ENCODE assay signal across 21 cellular contexts in genomic region chr4:1998296-1998695, GRCh38. TPM values are rescaled to one million over a fixed set of nuclear protein-coding genes. Genes with fewer than 3 reads are reported as not detected.
DNase-seq lines count a peak whose midpoint lies in the region; ATAC-seq and TF ChIP-seq lines count a peak whose summit lies in the region.
"Had no signal": no experiment of that assay in that cellular context is flagged by ENCODE, and none has a peak within 500 bp of the region (broad histone marks: within the 10 kb centered on the region; RNA-seq: fewer than 3 reads in every experiment).

No MANE protein-coding gene starts in this region.

- H3K9me3 Mint-ChIP-seq in endodermal cell = peaks cover 34% of the 10 kb centered on the region
- peaks cover 47% of the 10 kb centered on the region for H3K9me3 Mint-ChIP-seq in activated T-cell treated with anti-CD3 and anti-CD28 coated beads, Interleukin-2, amount 50 U/mL, for 24 hours
- H3K9me3 Mint-ChIP-seq in CD14-positive monocyte = peaks cover 23 to 43% (median 33%) of the 10 kb centered on the region in 7 donors

- H3K4me3 Mint-ChIP-seq in endodermal cell (no peak overlapping the region), CD14-positive monocyte (no peak overlapping the region)
- no peak overlapping the region for H3K4me3 Mint-ChIP-seq in activated T-cell treated with anti-CD3 and anti-CD28 coated beads, Interleukin-2, amount 50 U/mL, for 24 hours
- H3K4me3 Mint-ChIP-seq: IgD-negative memory B cell; stimulated activated naive B cell treated with anti-CD40 and anti-IgM and Interleukin-4, amounts not matched to agents 10 μg/mL and 1 μg/mL and 100 μg/mL, for 72 hours; T-helper 2 cell treated with Interferon-gamma antibody and Interleukin-4, amounts not matched to agents 5 μg/mL and 100 μg/mL, for 36 hours had no signal

- no peaks in the 10 kb centered on the region for H3K27me3 ChIP-seq in endodermal cell (ENCODE audit: control insufficient read depth, insufficient read depth, low read length, poor library complexity, severe bottlenecking)
- H3K27me3 ChIP-seq: tibial artery had no signal

- ATAC-seq in left colon (peak; percentile 68), GM18519 (IDR thresholded peaks at IDR 0.05; ENCODE audit: low FRiP score, unreplicated experiment) (no peak)
- ATAC-seq: activated CD4-positive, CD25-positive, alpha-beta regulatory T cell treated with anti-CD3 and anti-CD28 coated beads, Interleukin-2, amount 50 U/mL, for 24 hours; stimulated activated naive B cell treated with anti-CD40 and anti-IgM and Interleukin-4, amounts not matched to agents 10 μg/mL and 1 μg/mL and 100 μg/mL, for 72 hours had no signal

- peak overlapping the region; percentile 72 for H3K27ac ChIP-seq in C4-2B
- no peak overlapping the region for H3K27ac ChIP-seq in endodermal cell (ENCODE audit: low read depth, low read length)
- H3K27ac ChIP-seq: tibial artery had no signal

- intact Hi-C loops in left colon (cut with DNase I, micrococcal nuclease) = no loop called here
- intact Hi-C loops in CD14-positive monocyte (cut with micrococcal nuclease) = no loop called here

- H3K4me1 ChIP-seq in endodermal cell (ENCODE audit: control insufficient read depth, insufficient read depth, low read length) = no peaks in the 10 kb centered on the region
- H3K4me1 ChIP-seq: HAP-1, tibial artery had no signal

- H3K27me3 Mint-ChIP-seq in endodermal cell (ENCODE audit: insufficient read depth) (no peaks in the 10 kb centered on the region), CD14-positive monocyte (ENCODE audit: low read depth in 3 of 3) (peaks cover 0 to 1% (median 0%) of the 10 kb centered on the region in 3 donors)
- H3K27me3 Mint-ChIP-seq in activated T-cell treated with anti-CD3 and anti-CD28 coated beads, Interleukin-2, amount 50 U/mL, for 24 hours = no peaks in the 10 kb centered on the region
- H3K27me3 Mint-ChIP-seq: IgD-negative memory B cell; stimulated activated naive B cell treated with anti-CD40 and anti-IgM and Interleukin-4, amounts not matched to agents 10 μg/mL and 1 μg/mL and 100 μg/mL, for 72 hours had no signal

- DNase-seq in MV-4-11 (lab: John Stamatoyannopoulos, UW) = peak; percentile 4
- DNase-seq in endodermal cell = no peak
- no peak for DNase-seq in left colon
- no peak for DNase-seq in activated T-cell treated with anti-CD3 and anti-CD28 coated beads, Interleukin-2, amount 50 U/mL, for 24 hours
- no peak for DNase-seq in CD14-positive monocyte (ENCODE audit: low spot score)
- no peak for DNase-seq in GM19240 (ENCODE audit: insufficient read length, low spot score)
- DNase-seq: cerebellar nuclear complex; effector memory CD4-positive, alpha-beta T cell; hypothalamus; NCI-H2029 treated with DMSO at 0.1 percent for 48 hours; NCI-H524 treated with DMSO at 0.1 percent for 48 hours; retina; stimulated activated naive B cell treated with anti-CD40 and anti-IgM and Interleukin-4, amounts not matched to agents 10 μg/mL and 1 μg/mL and 100 μg/mL, for 72 hours; tibial artery had no signal

- H3K36me3 ChIP-seq in endodermal cell (ENCODE audit: control insufficient read depth, insufficient read depth, low read length) = peaks cover 26% of the 10 kb centered on the region

- H3K4me3 ChIP-seq in endodermal cell (ENCODE audit: low read length) = no peak overlapping the region
- H3K4me3 ChIP-seq: HAP-1, tibial artery had no signal

- H3K4me1 Mint-ChIP-seq in endodermal cell (peaks cover 11% of the 10 kb centered on the region), CD14-positive monocyte (peaks cover 7% of the 10 kb centered on the region)
- peaks cover 61% of the 10 kb centered on the region for H3K4me1 Mint-ChIP-seq in activated T-cell treated with anti-CD3 and anti-CD28 coated beads, Interleukin-2, amount 50 U/mL, for 24 hours (ENCODE audit: low read depth)

- H3K9ac ChIP-seq in endodermal cell (ENCODE audit: extremely low read depth, low read length, poor library complexity, severe bottlenecking) = no peak overlapping the region

- peaks cover 75% of the 10 kb centered on the region for H3K36me3 Mint-ChIP-seq in endodermal cell (ENCODE audit: low read depth)
- H3K36me3 Mint-ChIP-seq in activated T-cell treated with anti-CD3 and anti-CD28 coated beads, Interleukin-2, amount 50 U/mL, for 24 hours (ENCODE audit: low read depth) = peaks cover 89% of the 10 kb centered on the region
- H3K36me3 Mint-ChIP-seq in CD14-positive monocyte = peaks cover 56 to 76% of the 10 kb centered on the region in 2 donors

- H3K27ac Mint-ChIP-seq in endodermal cell = peak overlapping the region; percentile 42
- no peak overlapping the region for H3K27ac Mint-ChIP-seq in activated T-cell treated with anti-CD3 and anti-CD28 coated beads, Interleukin-2, amount 50 U/mL, for 24 hours
- no peak overlapping the region for H3K27ac Mint-ChIP-seq in CD14-positive monocyte
- H3K27ac Mint-ChIP-seq: activated T-helper 2 cell treated with anti-CD3 and anti-CD28 coated beads, Interferon-gamma antibody, Interleukin-2, Interleukin-4, amounts not matched to agents 10 μg/mL and 5 μg/mL and 100 μg/mL, durations not matched to agents 14 hours and 24 hours and 36 hours; IgD-negative memory B cell; stimulated activated naive B cell treated with anti-CD40 and anti-IgM and Interleukin-4, amounts not matched to agents 10 μg/mL and 1 μg/mL and 100 μg/mL, for 72 hours; T-helper 2 cell treated with Interferon-gamma antibody and Interleukin-4, amounts not matched to agents 5 μg/mL and 100 μg/mL, for 36 hours had no signal

- peaks cover 44% of the 10 kb centered on the region for H3K9me3 ChIP-seq in endodermal cell (ENCODE audit: control insufficient read depth, low read length)

- WGBS in endodermal cell (ENCODE audit: insufficient coverage in 1 of 2, insufficient read length in 1 of 2), 2 experiments = 93 to 97% methylated on average over 4 to 7 of the region's 7 CpGs

- TF ChIP-seq CTCF in C4-2B (conservative IDR thresholded peaks at IDR 0.05) = no peak
- no peak for TF ChIP-seq CTCF in endodermal cell (conservative IDR thresholded peaks at IDR 0.05)
- TF ChIP-seq CTCF in CD14-positive monocyte (IDR thresholded peaks at IDR 0.05) = no peak

RNA-seq across cellular contexts. Expression of gene NELFA, which starts 10.5 kb away (rescaled TPM):
- total RNA-seq in endodermal cell (10 to 100 TPM; 54.8 to 60.1 TPM), left colon (10 to 100 TPM; 28.2 to 28.7 TPM)
- polyA plus RNA-seq in endodermal cell (2013, experiment 1 of 2) = 43.8 TPM
- 43.0 TPM for polyA plus RNA-seq in endodermal cell (2013, experiment 2 of 2)
- polyA plus RNA-seq in CD14-positive monocyte = 10 to 100 TPM; 10.0 to 10.5 TPM
